8 cellular contexts compared by ENCODE assay signal in the genomic region with DNA sequence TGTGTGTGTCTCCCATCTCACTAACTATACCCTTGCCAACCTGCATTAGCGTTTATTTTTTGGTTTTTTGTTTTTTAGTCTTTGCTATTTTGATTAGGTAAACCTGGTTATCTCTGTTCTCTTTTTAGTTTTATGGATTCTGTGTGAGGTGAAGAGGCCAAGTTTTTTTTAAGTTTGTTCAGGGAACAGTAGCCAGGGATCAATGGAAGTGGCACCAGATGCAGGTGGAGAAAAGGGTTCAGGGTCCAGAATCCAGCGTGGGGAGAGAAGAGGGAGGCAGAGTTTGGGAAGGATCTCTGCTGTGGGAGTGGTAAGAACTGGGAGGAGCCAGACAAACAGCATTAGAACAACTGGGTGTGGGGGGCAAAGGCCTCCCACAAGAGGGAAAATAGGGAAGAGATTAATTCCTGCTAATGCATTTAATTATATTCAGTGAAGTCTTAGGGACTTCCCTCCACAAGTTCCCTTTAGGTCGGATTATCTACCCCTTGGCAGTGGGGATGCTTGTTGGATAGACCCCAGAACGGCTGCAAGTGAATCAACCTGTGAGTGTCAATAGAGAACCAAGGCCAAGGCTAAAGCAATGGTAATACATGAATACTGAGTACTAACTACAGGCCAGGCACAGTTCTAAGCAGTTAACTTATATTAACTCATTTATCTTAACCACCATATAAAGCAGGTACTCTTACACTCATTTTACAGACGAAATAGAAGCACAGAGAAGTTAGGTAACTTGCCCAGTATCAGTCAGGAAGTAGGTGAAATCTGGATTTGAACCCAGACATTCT. TPM values are rescaled to one million over a fixed set of nuclear protein-coding genes. Genes with fewer than 3 reads are reported as not detected.
DNase-seq lines count a peak whose midpoint lies in the region; ATAC-seq and TF ChIP-seq lines count a peak whose summit lies in the region.

No MANE protein-coding gene starts in this region.

- H3K27ac ChIP-seq in RWPE2 (ENCODE audit: poor library complexity, severe bottlenecking): peak overlapping the region; percentile 82
- peak overlapping the region in 3 of 4 donors; percentile 27 to 73 (median 72) for H3K27ac ChIP-seq in gastrocnemius medialis

- peak; percentile 23 for DNase-seq in GM13977 (ENCODE audit: low spot score)
- DNase-seq in RWPE2 (ENCODE audit: low spot score): no peak
- no peak for DNase-seq in fibroblast of mammary gland (ENCODE audit: low read depth)
- no peak for DNase-seq in gastrocnemius medialis
- DNase-seq in islet precursor cell: no peak
- DNase-seq in NCI-H187 treated with DMSO at 0.1 percent for 48 hours (lab: John Stamatoyannopoulos, UW): no peak
- DNase-seq in SKM-1 (lab: John Stamatoyannopoulos, UW; ENCODE audit: unreplicated experiment): no peak

- H3K9me3 ChIP-seq in RWPE2 (ENCODE audit: severe bottlenecking) (no peaks in the 10 kb centered on the region), gastrocnemius medialis (no peaks in the 10 kb centered on the region)

- H3K36me3 ChIP-seq in RWPE2 (ENCODE audit: low read depth) (no peaks in the 10 kb centered on the region), gastrocnemius medialis (no peaks in the 10 kb centered on the region)

- intact Hi-C loops in gastrocnemius medialis (cut with DNase I; ENCODE audit: low total_unique reads): loop anchor here (5.0 kb wide), 1 partner anchor 127 kb away; a partner anchor contains a TSS

- no peak for TF ChIP-seq POLR2A in gastrocnemius medialis (IDR thresholded peaks at IDR 0.05)

- H3K4me1 ChIP-seq in RWPE2 (ENCODE audit: insufficient read depth, poor library complexity, severe bottlenecking) (peaks cover 5% of the 10 kb centered on the region), gastrocnemius medialis (peaks cover 4 to 21% of the 10 kb centered on the region in 2 donors)

- H3K4me3 ChIP-seq in RWPE2 (ENCODE audit: severe bottlenecking) (peak overlapping the region; percentile 56), fibroblast of mammary gland (ENCODE audit: control insufficient read depth, low read depth, low read length) (peak overlapping the region; percentile 91), gastrocnemius medialis (peak overlapping the region; percentile 64 to 87 (median 66))

- ATAC-seq in RWPE2 (ENCODE audit: low read depth) (no peak), gastrocnemius medialis (no peak), GM18511 (IDR thresholded peaks at IDR 0.05; ENCODE audit: unreplicated experiment) (no peak)

- in situ Hi-C loops in GM13977 (cut with MboI; ENCODE audit: low pct_unique_long_range_greater_than_20kb, low sequenced_read_pairs, unreplicated experiment): no loop called here
- in situ Hi-C loops in gastrocnemius medialis (cut with MboI; ENCODE audit: low sequenced_read_pairs in 4 of 4): no loop called here

- TF ChIP-seq CTCF in GM13977 (IDR thresholded peaks at IDR 0.05; ENCODE audit: extremely low read depth, insufficient read depth, missing control alignments) (no peak), RWPE2 (IDR thresholded peaks at IDR 0.05; ENCODE audit: poor library complexity, severe bottlenecking) (no peak), fibroblast of mammary gland (conservative IDR thresholded peaks at IDR 0.05; ENCODE audit: control insufficient read depth, insufficient read depth, low read depth, low read length) (no peak), gastrocnemius medialis (IDR thresholded peaks at IDR 0.05 in 4 of 5, conservative IDR thresholded peaks at IDR 0.05 in 1 of 5) (no peak)

- no peaks in the 10 kb centered on the region for H3K27me3 ChIP-seq in RWPE2 (ENCODE audit: insufficient read depth, poor library complexity, severe bottlenecking)
- H3K27me3 ChIP-seq in gastrocnemius medialis: peaks cover 0 to 4% (median 0%) of the 10 kb centered on the region in 3 donors

RNA-seq across cellular contexts. Expression of a gene that starts 0.6 kb away (rescaled TPM):
- not detected for total RNA-seq in gastrocnemius medialis

RNA-seq across cellular contexts. Expression of a gene that starts 0.8 kb away (rescaled TPM):
- total RNA-seq in gastrocnemius medialis: 10 to 100 TPM in 2 of 4 donors, 1 to 10 TPM in 2; 5.3 to 19.4 (median 10.4) TPM

RNA-seq across cellular contexts. Expression of a gene that starts 37.1 kb away (rescaled TPM):
- total RNA-seq in gastrocnemius medialis: 10 to 100 TPM; 18.1 to 28.9 (median 25.0) TPM

RNA-seq across cellular contexts. Expression of a gene that starts 49.0 kb away (rescaled TPM):
- total RNA-seq in gastrocnemius medialis: 10 to 100 TPM; 29.2 to 41.4 (median 39.0) TPM
